Comparison of ENCODE assay signal across 8 cellular contexts in the genomic region with DNA sequence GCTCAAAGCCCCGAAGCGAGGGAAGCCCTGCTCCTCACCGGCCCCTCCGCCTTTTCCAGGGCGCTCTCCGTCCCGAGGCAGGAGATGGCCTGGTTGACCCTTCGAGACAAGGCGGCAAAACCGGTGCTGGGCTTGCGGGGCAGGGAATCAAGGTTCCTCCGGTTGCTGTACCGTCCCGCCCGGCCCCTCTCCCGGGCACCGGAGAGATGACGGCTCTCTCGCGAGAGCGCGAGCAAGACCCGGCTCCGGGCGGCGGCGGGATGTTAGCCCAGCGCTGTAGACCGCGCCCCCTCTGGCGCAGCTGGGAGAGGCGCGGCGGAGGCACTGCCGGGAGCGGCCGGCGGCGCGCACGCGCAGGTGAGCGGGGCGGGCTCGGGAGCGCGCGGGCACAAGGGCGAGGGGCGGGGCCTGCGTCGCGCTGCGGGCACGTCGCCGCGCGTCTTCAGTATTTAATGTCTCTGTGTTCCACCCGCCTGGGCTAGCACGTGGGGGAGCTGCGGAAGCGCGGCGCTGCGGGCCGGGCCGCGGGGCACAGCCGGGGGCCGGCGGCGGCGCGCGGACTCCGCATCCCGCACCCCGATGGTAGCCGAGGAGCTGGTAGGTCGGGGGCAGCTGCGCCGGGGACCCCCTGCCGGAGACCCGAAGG. TPM values are rescaled to one million over a fixed set of nuclear protein-coding genes. Genes with fewer than 3 reads are reported as not detected.
DNase-seq lines count a peak whose midpoint lies in the region; ATAC-seq and TF ChIP-seq lines count a peak whose summit lies in the region.

AKAP1 (plus strand) TSS at position 445 of the 646 bp plus-strand sequence. CDS start 20,219 bp downstream, outside the sequence.

- ATAC-seq in GM19372 (IDR thresholded peaks at IDR 0.05; ENCODE audit: low read depth, unreplicated experiment) (peak; percentile 83), HG03521 (IDR thresholded peaks at IDR 0.05; ENCODE audit: unreplicated experiment) (peak; percentile 94), left lobe of liver (peak; percentile 87)

- intact Hi-C loops in CD14-positive monocyte (cut with micrococcal nuclease) = loop anchor here (5.0 to 10.0 kb wide), 3 partner anchors 38 to 997 kb away; partner anchors contain the start of gene DYNLL2 (in 1 of the 2)

- H3K4me1 Mint-ChIP-seq in CD14-positive monocyte = peaks cover 48% of the 10 kb centered on the region
- H3K4me1 Mint-ChIP-seq in activated CD4-positive, alpha-beta T cell treated with anti-CD3 and anti-CD28 coated beads, Interleukin-2, amount 10 ng/mL, durations not matched to agents 7 days and 5 days = peaks cover 40% of the 10 kb centered on the region

- no peak for TF ChIP-seq CTCF in CD14-positive monocyte (IDR thresholded peaks at IDR 0.05)

- peak within 1 kb of the TSS; percentile 89 to 96 (median 94) for H3K27ac Mint-ChIP-seq in CD14-positive monocyte
- H3K27ac Mint-ChIP-seq in activated CD4-positive, alpha-beta T cell treated with anti-CD3 and anti-CD28 coated beads, Interleukin-2, amount 10 ng/mL, durations not matched to agents 7 days and 5 days = peak within 1 kb of the TSS; percentile 94

- POLR2A ChIA-PET in activated CD4-positive, alpha-beta T cell treated with anti-CD3 and anti-CD28 coated beads, Interleukin-2, amount 10 ng/mL, durations not matched to agents 7 days and 5 days (lab: Charles Lee) = no interaction called here

- CTCF ChIA-PET in activated CD4-positive, alpha-beta T cell treated with anti-CD3 and anti-CD28 coated beads, Interleukin-2, amount 10 ng/mL, durations not matched to agents 7 days and 5 days (lab: Charles Lee) = interaction anchor here (0.6 to 1.6 kb wide), 7 partner anchors 9 to 106 kb away, joined by 3 to 5 read pairs (median 3); partner anchors contain the start of gene SCPEP1

- DNase-seq in CD14-positive monocyte (ENCODE audit: low spot score) (peak; percentile 91), NCI-H69 (lab: John Stamatoyannopoulos, UW) (peak; percentile 99), cortex of kidney (lab: John Stamatoyannopoulos, UW) (peak; percentile 72), left lobe of liver (ENCODE audit: low spot score) (peak; percentile 98)
- DNase-seq in activated CD4-positive, alpha-beta T cell treated with anti-CD3 and anti-CD28 coated beads, Interleukin-2, amount 10 ng/mL, durations not matched to agents 7 days and 5 days = peak; percentile 95
- peak; percentile 91 for DNase-seq in stimulated activated CD4-positive, alpha-beta T cell treated with anti-CD3 and anti-CD28 coated beads, Interleukin-2, amount 100 ng/mL, for 4 hours (ENCODE audit: low read depth)

- H3K27me3 Mint-ChIP-seq in CD14-positive monocyte (ENCODE audit: low read depth in 3 of 3) = peaks cover 0 to 4% (median 0%) of the 10 kb centered on the region in 3 donors
- H3K27me3 Mint-ChIP-seq in activated CD4-positive, alpha-beta T cell treated with anti-CD3 and anti-CD28 coated beads, Interleukin-2, amount 10 ng/mL, durations not matched to agents 7 days and 5 days = peaks cover 4% of the 10 kb centered on the region

- peak within 1 kb of the TSS; percentile 92 to 94 for H3K4me3 Mint-ChIP-seq in CD14-positive monocyte
- peak within 1 kb of the TSS; percentile 86 for H3K4me3 Mint-ChIP-seq in activated CD4-positive, alpha-beta T cell treated with anti-CD3 and anti-CD28 coated beads, Interleukin-2, amount 10 ng/mL, durations not matched to agents 7 days and 5 days

- peaks cover 0 to 4% of the 10 kb centered on the region in 2 donors for H3K36me3 Mint-ChIP-seq in CD14-positive monocyte
- H3K36me3 Mint-ChIP-seq in activated CD4-positive, alpha-beta T cell treated with anti-CD3 and anti-CD28 coated beads, Interleukin-2, amount 10 ng/mL, durations not matched to agents 7 days and 5 days (ENCODE audit: low read depth) = no peaks in the 10 kb centered on the region

- H3K9me3 Mint-ChIP-seq in CD14-positive monocyte = no peaks in the 10 kb centered on the region
- no peaks in the 10 kb centered on the region for H3K9me3 Mint-ChIP-seq in activated CD4-positive, alpha-beta T cell treated with anti-CD3 and anti-CD28 coated beads, Interleukin-2, amount 10 ng/mL, durations not matched to agents 7 days and 5 days

RNA-seq across cellular contexts. Expression of gene AKAP1, which starts in this region (rescaled TPM):
- 1 to 10 TPM; 5.6 to 6.8 TPM for polyA plus RNA-seq in CD14-positive monocyte
- 10 to 100 TPM; 25.4 to 29.7 TPM for total RNA-seq in activated CD4-positive, alpha-beta T cell treated with anti-CD3 and anti-CD28 coated beads, Interleukin-2, amount 10 ng/mL, durations not matched to agents 7 days and 5 days
- total RNA-seq in left lobe of liver = 60.0 TPM

Comparison
In these comparisons a context has a peak if more than half of its experiments do, and no peak if none do; other contexts are left out.
1. Peak in every context shown above with its lines: DNase-seq and ATAC-seq.